ENCODE assay signal across 22 cellular contexts in genomic region chr2:52881606-52882005, GRCh38.
DNase-seq lines count a peak whose midpoint lies in the region; ATAC-seq and TF ChIP-seq lines count a peak whose summit lies in the region.
"Had no signal": no experiment of that assay in that cellular context is flagged by ENCODE, and none has a peak within 500 bp of the region (broad histone marks: within the 10 kb centered on the region; RNA-seq: fewer than 3 reads in every experiment).

No MANE protein-coding gene starts in this region.

- H3K4me3 ChIP-seq in choroid plexus epithelial cell (ENCODE audit: low read depth, low read length): no peak overlapping the region
- no peak overlapping the region for H3K4me3 ChIP-seq in psoas muscle
- H3K4me3 ChIP-seq: spleen, uterus had no signal

- ATAC-seq in psoas muscle: no peak
- ATAC-seq: activated CD4-positive, CD25-positive, alpha-beta regulatory T cell treated with anti-CD3 and anti-CD28 coated beads, Interleukin-2, amount 50 U/mL, for 24 hours had no signal

- TF ChIP-seq CTCF in choroid plexus epithelial cell (conservative IDR thresholded peaks at IDR 0.05; ENCODE audit: low read depth, low read length) (no peak), psoas muscle (IDR thresholded peaks at IDR 0.05) (no peak)

- no peaks in the 10 kb centered on the region for H3K9me3 ChIP-seq in psoas muscle
- H3K9me3 ChIP-seq: neutrophil, SK-N-SH, spleen, uterus had no signal

- intact Hi-C loops in psoas muscle (cut with DNase I): no loop called here

- peak; percentile 85 for DNase-seq in DMS53 (lab: John Stamatoyannopoulos, UW)
- peak; percentile 15 for DNase-seq in LoVo (ENCODE audit: low spot score)
- peak; percentile 75 for DNase-seq in choroid plexus epithelial cell (ENCODE audit: low read depth)
- peak; percentile 35 for DNase-seq in kidney glomerular epithelial cell (lab: John Stamatoyannopoulos, UW)
- no peak for DNase-seq in CD1c-positive myeloid dendritic cell (ENCODE audit: extremely low spot score)
- no peak for DNase-seq in activated T-cell treated with anti-CD3 and anti-CD28 coated beads, Interleukin-2, amount 50 U/mL, for 48 hours
- no peak for DNase-seq in psoas muscle
- no peak for DNase-seq in medulla oblongata (ENCODE audit: extremely low spot score)
- DNase-seq: activated CD8-positive, alpha-beta memory T cell treated with anti-CD3 and anti-CD28 coated beads for 24 hours; CD4-positive, CD25-positive, alpha-beta regulatory T cell; DMS79 treated with DMSO at 0.1 percent for 48 hours; Kasumi-1; left ventricle myocardium superior; NCI-H774; SK-N-SH; spleen; stimulated activated CD8-positive, alpha-beta memory T cell treated with anti-CD3 and anti-CD28 coated beads, Interleukin-4, amount 100 ng/mL, for 48 hours; substantia nigra; T1000; uterus had no signal

- H3K27ac ChIP-seq in psoas muscle: no peak overlapping the region
- H3K27ac ChIP-seq: neutrophil, spleen, uterus had no signal

- no peaks in the 10 kb centered on the region for H3K27me3 ChIP-seq in psoas muscle (ENCODE audit: insufficient read depth in 3 of 3, low read length in 2 of 3)
- H3K27me3 ChIP-seq: neutrophil, spleen, uterus had no signal

- H3K36me3 ChIP-seq in psoas muscle (ENCODE audit: insufficient read depth in 1 of 2, low read depth in 1 of 2): no peaks in the 10 kb centered on the region
- H3K36me3 ChIP-seq: neutrophil, spleen, uterus had no signal

- WGBS in psoas muscle, 3 donors: 73 to 81% (median 75%) methylated on average over 1 of the region's 1 CpG

- H3K4me1 ChIP-seq in psoas muscle: no peaks in the 10 kb centered on the region
- H3K4me1 ChIP-seq: spleen, uterus had no signal

Comparison
In these comparisons a context has a peak if more than half of its experiments do, and no peak if none do; other contexts are left out.
1. DNase-seq: peak in DMS53 (single experiment), LoVo (single experiment), choroid plexus epithelial cell (single experiment) and kidney glomerular epithelial cell (single experiment); none in CD1c-positive myeloid dendritic cell (single experiment), activated T-cell treated with anti-CD3 and anti-CD28 coated beads, Interleukin-2, amount 50 U/mL, for 48 hours (0 of 2), psoas muscle (0 of 2) and medulla oblongata (single experiment).